ENCODE assay signal across 8 cellular contexts in the genomic region with DNA sequence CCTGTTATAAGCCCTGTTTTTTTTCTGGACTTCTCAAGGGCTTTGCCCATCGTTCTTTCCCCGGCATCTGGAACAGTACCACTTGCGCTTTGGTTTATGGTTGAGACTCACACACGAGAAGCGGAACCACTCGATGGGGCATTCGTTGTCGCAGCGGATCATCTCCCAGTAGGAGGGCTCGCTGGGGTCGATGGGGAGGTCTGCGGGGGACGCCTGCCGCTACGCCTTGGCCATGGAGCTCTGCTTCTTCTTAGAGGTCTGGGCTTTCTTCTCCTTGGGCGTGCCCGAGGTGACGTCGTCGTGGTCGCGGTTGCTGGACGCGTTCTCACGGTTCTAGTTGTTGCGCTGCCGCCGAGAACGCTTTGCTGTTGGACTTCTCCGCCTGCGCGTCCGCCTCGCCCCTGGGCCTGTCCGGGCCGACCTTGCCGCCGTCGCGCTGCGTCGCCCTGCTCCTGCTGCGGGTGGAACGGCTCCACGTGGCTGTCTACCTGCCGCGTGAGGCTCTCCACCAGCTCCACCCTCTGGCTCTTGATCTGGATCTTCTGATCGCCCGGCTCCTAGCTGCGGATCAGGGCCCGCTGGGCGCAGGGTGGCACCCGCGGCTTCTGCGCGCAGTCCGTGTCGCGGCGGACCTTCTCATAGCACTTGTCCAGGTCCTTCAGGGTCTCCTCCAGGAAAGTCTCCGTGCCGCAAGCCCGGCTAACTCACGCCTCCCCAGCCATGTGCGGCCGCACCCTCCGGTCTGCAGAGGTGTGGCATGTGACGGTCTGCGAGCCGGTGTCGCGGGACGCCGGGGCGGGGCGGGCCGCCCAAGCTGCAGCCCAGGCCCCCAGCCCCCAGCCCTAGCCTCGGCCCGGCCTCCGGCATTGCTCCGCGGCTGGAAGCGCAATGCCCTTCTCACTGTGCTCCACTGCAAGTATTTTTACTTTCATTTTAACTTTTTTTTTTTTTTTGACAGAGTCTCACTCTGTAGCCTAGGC. TPM values are rescaled to one million over a fixed set of nuclear protein-coding genes. Genes with fewer than 3 reads are reported as not detected.
DNase-seq lines count a peak whose midpoint lies in the region; ATAC-seq and TF ChIP-seq lines count a peak whose summit lies in the region.

No MANE protein-coding gene starts in this region.

- intact Hi-C loops in Calu3 (cut with micrococcal nuclease; ENCODE audit: unreplicated experiment), result loop anchor here (5.0 kb wide), 1 partner anchor 40 kb away; a partner anchor contains a TSS

- no peaks in the 10 kb centered on the region for H3K4me1 ChIP-seq in mesodermal cell (ENCODE audit: control insufficient read depth, insufficient read depth, low read length, poor library complexity, severe bottlenecking)

- peak overlapping the region; percentile 30 for H3K27ac Mint-ChIP-seq in Calu3 (ENCODE audit: unreplicated experiment)
- H3K27ac Mint-ChIP-seq in HFFc6, result no peak overlapping the region; the same call in 1 of the 2 replicates

- H3K27me3 Mint-ChIP-seq in Calu3 (ENCODE audit: unreplicated experiment) (peaks cover 15% of the 10 kb centered on the region), HFFc6 (ENCODE audit: insufficient read depth) (no peaks in the 10 kb centered on the region)

- peak overlapping the region; percentile 25 for H3K4me3 ChIP-seq in mesodermal cell (ENCODE audit: extremely low read depth, insufficient read depth, low read length, poor library complexity, severe bottlenecking)

- H3K9me3 Mint-ChIP-seq in Calu3 (ENCODE audit: low read depth, unreplicated experiment), result no peaks in the 10 kb centered on the region
- no peaks in the 10 kb centered on the region for H3K9me3 Mint-ChIP-seq in HFFc6

- TF ChIP-seq CTCF in Calu3 (IDR thresholded peaks at IDR 0.05; ENCODE audit: unreplicated experiment), result no peak
- no peak for TF ChIP-seq CTCF in HFFc6 (IDR thresholded peaks at IDR 0.05)

- DNase-seq in Calu3, result peak; percentile 40
- DNase-seq in HFFc6, result no peak
- DNase-seq in UCSD-AML1 (lab: John Stamatoyannopoulos, UW; ENCODE audit: unreplicated experiment), result peak; percentile 23
- DNase-seq in central memory CD4-positive, alpha-beta T cell, result peak; percentile 13
- DNase-seq in stimulated activated CD8-positive, alpha-beta memory T cell treated with anti-CD3 and anti-CD28 coated beads, Interleukin-7, amount 100 ng/mL, for 48 hours (ENCODE audit: extremely low read depth in 1 of 2, low read depth in 1 of 2), result peak; percentile 16 to 32

- H3K36me3 Mint-ChIP-seq in Calu3 (ENCODE audit: insufficient read depth, unreplicated experiment) (no peaks in the 10 kb centered on the region), HFFc6 (ENCODE audit: low read depth) (0 out of 2 replicates have a peak, but pooled peaks cover 7% of the 10 kb centered on the region)

- H3K4me1 Mint-ChIP-seq in Calu3 (ENCODE audit: low read depth, unreplicated experiment) (no peaks in the 10 kb centered on the region), HFFc6 (ENCODE audit: low read depth) (no peaks in the 10 kb centered on the region)

- WGBS in mesodermal cell (ENCODE audit: insufficient coverage in 2 of 2), 2 experiments, result 33 to 34% methylated on average over 19 to 44 of the region's 83 CpGs

- ATAC-seq in HG03097 (IDR thresholded peaks at IDR 0.05; ENCODE audit: low FRiP score, unreplicated experiment), result no peak
- no peak for ATAC-seq in GM21825 (IDR thresholded peaks at IDR 0.05; ENCODE audit: unreplicated experiment)

- H3K27ac ChIP-seq in mesodermal cell (ENCODE audit: low read depth, low read length, severe bottlenecking), result no peak overlapping the region

- H3K36me3 ChIP-seq in mesodermal cell (ENCODE audit: control insufficient read depth, insufficient read depth, low read length), result no peaks in the 10 kb centered on the region

- BruUV-seq in Calu3 (replicated peaks; lab: Mats Ljungman, UMichigan), result no TSS peak

- H3K9me3 ChIP-seq in mesodermal cell (ENCODE audit: control insufficient read depth, low read length), result no peaks in the 10 kb centered on the region

- CTCF ChIA-PET in Calu3 (lab: Charles Lee), result interaction anchor here (0.6 kb wide), 1 partner anchor 209 kb away, joined by 4 read pairs; a partner anchor contains a TSS

- H3K4me3 Mint-ChIP-seq in Calu3 (ENCODE audit: low read depth, unreplicated experiment) (peak overlapping the region; percentile 72), HFFc6 (peak overlapping the region; percentile 83)

RNA-seq across cellular contexts. Expression of a gene that starts 40.5 kb away (rescaled TPM):
- total RNA-seq in Calu3 (2022), result 162 and 191 TPM in 2 replicates
- total RNA-seq in HFFc6 (2021; fragmentation: NEBNext Ultra II Directional; extraction: Animal tissue kit (Norgen Biotek cat#: 25700)), result 10 to 100 TPM; 52.9 to 77.5 (median 57.7) TPM
- polyA plus RNA-seq in mesodermal cell (2013, experiment 1 of 2), result 90.6 TPM
- polyA plus RNA-seq in mesodermal cell (2013, experiment 2 of 2), result 73.5 TPM
